Comparison of ENCODE assay signal across 18 cellular contexts in genomic region chr5:172303996-172304335, GRCh38. TPM values are rescaled to one million over a fixed set of nuclear protein-coding genes. Genes with fewer than 3 reads are reported as not detected.
A peak's percentile ranks its signal among the peaks of the same experiment; 100 is the strongest.
DNase-seq lines count a peak whose midpoint lies in the region; ATAC-seq and TF ChIP-seq lines count a peak whose summit lies in the region.
"Had no signal": no experiment of that assay in that cellular context is flagged by ENCODE, and none has a peak within 500 bp of the region (broad histone marks: within the 10 kb centered on the region; RNA-seq: fewer than 3 reads in every experiment).

No MANE protein-coding gene starts in this region.

- no peak for TF ChIP-seq CTCF in HEK293 (tag by site-specific recombination; IDR thresholded peaks at IDR 0.05)

- POLR2A ChIA-PET in HEK293 (lab: Yijun Ruan, JAX): no interaction called here

- no peaks in the 10 kb centered on the region for H3K9me3 ChIP-seq in HEK293 (ENCODE audit: control insufficient read depth, insufficient read depth, low read depth, low read length)
- H3K9me3 ChIP-seq: SJSA1 had no signal

- peaks cover 4% of the 10 kb centered on the region; the same call in 1 of the 2 replicates for H3K4me1 ChIP-seq in HEK293 (ENCODE audit: control insufficient read depth, insufficient read depth, low read length)
- H3K4me1 ChIP-seq: A549 had no signal

- ATAC-seq in GM18858 (IDR thresholded peaks at IDR 0.05; ENCODE audit: unreplicated experiment): no peak
- ATAC-seq: PC-3 had no signal

- no peaks in the 10 kb centered on the region for H3K36me3 ChIP-seq in HEK293 (ENCODE audit: control insufficient read depth in 2 of 2, insufficient read depth in 1 of 2, low read length in 2 of 2)
- H3K36me3 ChIP-seq: MG63, SJSA1 had no signal

- peak; percentile 47 for DNase-seq in ELR (ENCODE audit: low read depth)
- peak; percentile 32 for DNase-seq in SW480 (ENCODE audit: low spot score)
- DNase-seq in iris pigment epithelial cell (ENCODE audit: low read depth): peak; percentile 13
- no peak for DNase-seq in mucosa of gallbladder (ENCODE audit: low spot score)
- DNase-seq in LoVo (ENCODE audit: low spot score): no peak
- DNase-seq: CD4-positive, alpha-beta T cell; H9; MG63; NCI-H1092; NCI-H1436 treated with DMSO at 0.1 percent for 48 hours; NCI-H2029; NCI-H524 treated with DMSO at 0.1 percent for 48 hours had no signal

- H3K27ac ChIP-seq in HEK293 (ENCODE audit: extremely low read depth, low read depth, low read length): no peak overlapping the region
- H3K27ac ChIP-seq: A549, KMS-11, SJSA1 had no signal

- H3K4me3 ChIP-seq in HEK293 (ENCODE audit: low read depth, low read length): no peak overlapping the region
- H3K4me3 ChIP-seq: A549, MG63, SJSA1 had no signal

- CTCF ChIA-PET in HEK293 (lab: Yijun Ruan, JAX): no interaction called here

TF ChIP-seq in HEK293, 187 proteins besides CTCF, POLR2A, EP300 and RAD21:
- TF ChIP-seq SP3 (tag by site-specific recombination; IDR thresholded peaks at IDR 0.05): 0 out of 2 replicates have a peak, but pooled peaks have one; percentile 5
- no peak for TF ChIP-seq SP2 (tag by site-specific recombination; IDR thresholded peaks at IDR 0.05)
- 0 out of 2 replicates have a peak, but pooled peaks have one; percentile 7 for TF ChIP-seq ZNF324 (tag by site-specific recombination; IDR thresholded peaks at IDR 0.05)

RNA-seq across cellular contexts. Expression of gene UBTD2, which starts 20.4 kb away (rescaled TPM):
- 16.9 TPM for total RNA-seq in mucosa of gallbladder

Comparison
In these comparisons a context has a peak if more than half of its experiments do, and no peak if none do; other contexts are left out.
1. DNase-seq: peak in ELR (single experiment), SW480 (single experiment) and iris pigment epithelial cell (single experiment); none in mucosa of gallbladder (single experiment) and LoVo (single experiment).